Comparison of ENCODE assay signal across 14 cellular contexts in the genomic region with DNA sequence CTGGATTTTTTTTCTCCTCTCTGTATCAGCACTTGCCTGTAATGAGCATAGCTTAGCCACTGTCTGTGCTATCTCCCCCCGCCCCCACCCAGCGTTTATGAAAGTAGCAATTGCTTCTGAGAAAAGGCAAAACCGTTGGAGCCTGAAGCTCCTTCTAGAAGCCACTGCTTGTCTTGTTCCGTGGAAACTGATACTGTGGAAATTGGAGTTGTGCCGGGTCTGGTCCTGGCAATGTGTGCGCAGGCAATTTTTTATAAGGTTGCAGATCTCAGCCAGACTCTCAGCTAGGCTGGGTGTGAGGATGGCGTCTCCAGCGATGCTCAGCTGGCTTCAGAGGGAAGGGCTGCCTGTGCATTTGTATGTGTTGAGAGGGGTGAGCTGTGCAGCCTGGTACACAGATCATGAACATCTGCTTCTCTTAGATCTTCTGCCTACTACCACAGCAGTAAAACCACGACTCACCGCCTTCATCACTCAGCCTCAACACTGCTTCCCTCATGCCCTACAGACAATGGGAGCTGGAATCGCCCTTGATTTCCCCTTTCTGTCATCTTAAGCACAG.
DNase-seq lines count a peak whose midpoint lies in the region; ATAC-seq, FAIRE-seq and TF ChIP-seq lines count a peak whose summit lies in the region.
"Had no signal": no experiment of that assay in that cellular context is flagged by ENCODE, and none has a peak within 500 bp of the region (broad histone marks: within the 10 kb centered on the region; RNA-seq: fewer than 3 reads in every experiment).

No MANE protein-coding gene starts in this region.

- no peak for TF ChIP-seq CTCF in nephron progenitor cell (IDR thresholded peaks at IDR 0.05)

- FAIRE-seq in urothelium cell line (lab: Jason Lieb, UNC), result no peak
- FAIRE-seq: A549, H1 had no signal

- H3K27me3 Mint-ChIP-seq in nephron progenitor cell (ENCODE audit: low read depth, poor library complexity), result peaks cover 10% of the 10 kb centered on the region

- peaks cover 18% of the 10 kb centered on the region for H3K4me1 Mint-ChIP-seq in nephron progenitor cell

- DNase-seq in NCI-H1417 (lab: John Stamatoyannopoulos, UW) (peak; percentile 15 to 63 (median 24)), NCI-H1417 treated with DMSO at 0.1 percent for 48 hours (lab: John Stamatoyannopoulos, UW) (no peak), nephron progenitor cell (no peak), HK-2 (ENCODE audit: unreplicated experiment) (no peak), urothelium cell line (ENCODE audit: low spot score) (no peak)
- DNase-seq: aorta, KG1, naive B cell, NCI-H774 had no signal

- no peaks in the 10 kb centered on the region for H3K36me3 Mint-ChIP-seq in nephron progenitor cell (ENCODE audit: low read depth)

- H3K4me3 Mint-ChIP-seq in nephron progenitor cell, result no peak overlapping the region
- H3K4me3 Mint-ChIP-seq: naive B cell had no signal

- peaks cover 23% of the 10 kb centered on the region for H3K9me3 Mint-ChIP-seq in nephron progenitor cell

- ATAC-seq in HG03354 (IDR thresholded peaks at IDR 0.05; ENCODE audit: poor library complexity, severe bottlenecking, unreplicated experiment) (peak; percentile 54), SK-N-SH treated with all-trans-retinoic acid at 6 μM for 48 hours (peak; percentile 84), HG02840 (IDR thresholded peaks at IDR 0.05; ENCODE audit: low FRiP score, unreplicated experiment) (no peak)
- ATAC-seq: A549 had no signal

- H3K27ac Mint-ChIP-seq in nephron progenitor cell, result peak overlapping the region; percentile 67

TF ChIP-seq in SK-N-SH treated with all-trans-retinoic acid at 6 μM for 48 hours, 23 proteins besides CTCF, POLR2A, EP300 and RAD21:
- TF ChIP-seq TCF4 (CRISPR knock-in tag; IDR thresholded peaks at IDR 0.05; ENCODE audit: borderline replicate concordance) (peak; percentile 32; the same call in 1 of the 2 replicates), TOX (CRISPR knock-in tag; IDR thresholded peaks at IDR 0.05; ENCODE audit: borderline replicate concordance) (no peak), RARB (CRISPR knock-in tag; IDR thresholded peaks at IDR 0.05) (no peak), ZNF8 (CRISPR knock-in tag; IDR thresholded peaks at IDR 0.05) (no peak), ZNF70 (CRISPR knock-in tag; IDR thresholded peaks at IDR 0.05) (no peak), OSR1 (CRISPR knock-in tag; IDR thresholded peaks at IDR 0.05) (no peak), ZFP30 (CRISPR knock-in tag; IDR thresholded peaks at IDR 0.05) (no peak)
- TF ChIP-seq, protein P1, sequence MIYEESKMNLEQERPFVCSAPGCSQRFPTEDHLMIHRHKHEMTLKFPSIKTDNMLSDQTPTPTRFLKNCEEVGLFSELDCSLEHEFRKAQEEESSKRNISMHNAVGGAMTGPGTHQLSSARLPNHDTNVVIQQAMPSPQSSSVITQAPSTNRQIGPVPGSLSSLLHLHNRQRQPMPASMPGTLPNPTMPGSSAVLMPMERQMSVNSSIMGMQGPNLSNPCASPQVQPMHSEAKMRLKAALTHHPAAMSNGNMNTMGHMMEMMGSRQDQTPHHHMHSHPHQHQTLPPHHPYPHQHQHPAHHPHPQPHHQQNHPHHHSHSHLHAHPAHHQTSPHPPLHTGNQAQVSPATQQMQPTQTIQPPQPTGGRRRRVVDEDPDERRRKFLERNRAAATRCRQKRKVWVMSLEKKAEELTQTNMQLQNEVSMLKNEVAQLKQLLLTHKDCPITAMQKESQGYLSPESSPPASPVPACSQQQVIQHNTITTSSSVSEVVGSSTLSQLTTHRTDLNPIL (CRISPR knock-in tag; IDR thresholded peaks at IDR 0.05; ENCODE audit: low read depth), result no peak
- TF ChIP-seq, protein P2, sequence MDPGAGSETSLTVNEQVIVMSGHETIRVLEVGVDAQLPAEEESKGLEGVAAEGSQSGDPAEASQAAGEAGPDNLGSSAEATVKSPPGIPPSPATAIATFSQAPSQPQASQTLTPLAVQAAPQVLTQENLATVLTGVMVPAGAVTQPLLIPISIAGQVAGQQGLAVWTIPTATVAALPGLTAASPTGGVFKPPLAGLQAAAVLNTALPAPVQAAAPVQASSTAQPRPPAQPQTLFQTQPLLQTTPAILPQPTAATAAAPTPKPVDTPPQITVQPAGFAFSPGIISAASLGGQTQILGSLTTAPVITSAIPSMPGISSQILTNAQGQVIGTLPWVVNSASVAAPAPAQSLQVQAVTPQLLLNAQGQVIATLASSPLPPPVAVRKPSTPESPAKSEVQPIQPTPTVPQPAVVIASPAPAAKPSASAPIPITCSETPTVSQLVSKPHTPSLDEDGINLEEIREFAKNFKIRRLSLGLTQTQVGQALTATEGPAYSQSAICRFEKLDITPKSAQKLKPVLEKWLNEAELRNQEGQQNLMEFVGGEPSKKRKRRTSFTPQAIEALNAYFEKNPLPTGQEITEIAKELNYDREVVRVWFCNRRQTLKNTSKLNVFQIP (CRISPR knock-in tag; IDR thresholded peaks at IDR 0.05; ENCODE audit: borderline replicate concordance, low read depth), result no peak

Comparison
In these comparisons a context has a peak if more than half of its experiments do, and no peak if none do; other contexts are left out.
1. DNase-seq: peak in NCI-H1417 (3 of 3); none in NCI-H1417 treated with DMSO at 0.1 percent for 48 hours (single experiment), nephron progenitor cell (single experiment), HK-2 (single experiment) and urothelium cell line (single experiment).